ENCODE assay signal across 16 cellular contexts in genomic region chr18:79516441-79516931, GRCh38.
A peak's percentile ranks its signal among the peaks of the same experiment; 100 is the strongest.
DNase-seq lines count a peak whose midpoint lies in the region; ATAC-seq and TF ChIP-seq lines count a peak whose summit lies in the region.
"Had no signal": no experiment of that assay in that cellular context is flagged by ENCODE, and none has a peak within 500 bp of the region (broad histone marks: within the 10 kb centered on the region; RNA-seq: fewer than 3 reads in every experiment).

No MANE protein-coding gene starts in this region.

- CTCF ChIA-PET in CD4-positive, alpha-beta memory T cell (lab: Charles Lee; ENCODE audit: partially characterized antibody): interaction anchor here (1.1 to 2.0 kb wide), 9 partner anchors 9 to 137 kb away, joined by 3 to 9 read pairs (median 5); partner anchors contain the start of gene NFATC1

- peak overlapping the region; percentile 45 for H3K27ac ChIP-seq in CD4-positive, alpha-beta memory T cell (ENCODE audit: low read depth, low read length)
- no peak overlapping the region for H3K27ac ChIP-seq in parathyroid adenoma
- H3K27ac ChIP-seq: epithelial cell of prostate had no signal

- H3K36me3 Mint-ChIP-seq in CD4-positive, alpha-beta memory T cell: peaks cover 4 to 10% of the 10 kb centered on the region in 2 donors
- H3K36me3 Mint-ChIP-seq in activated naive CD8-positive, alpha-beta T cell treated with anti-CD3 and anti-CD28 coated beads, Interleukin-2, amount 10 ng/mL, durations not matched to agents 7 days and 5 days: peaks cover 7% of the 10 kb centered on the region

- H3K9me3 ChIP-seq in CD4-positive, alpha-beta memory T cell (ENCODE audit: control insufficient read depth in 1 of 2, low read length in 2 of 2): no peaks in the 10 kb centered on the region
- no peaks in the 10 kb centered on the region for H3K9me3 ChIP-seq in parathyroid adenoma (ENCODE audit: control insufficient read depth, low read length)
- H3K9me3 ChIP-seq: heart left ventricle had no signal

- TF ChIP-seq CTCF in parathyroid adenoma (IDR thresholded peaks at IDR 0.05): no peak

- H3K4me1 Mint-ChIP-seq in CD4-positive, alpha-beta memory T cell: peaks cover 40 to 67% (median 51%) of the 10 kb centered on the region in 4 donors
- peaks cover 35% of the 10 kb centered on the region for H3K4me1 Mint-ChIP-seq in activated naive CD8-positive, alpha-beta T cell treated with anti-CD3 and anti-CD28 coated beads, Interleukin-2, amount 10 ng/mL, durations not matched to agents 7 days and 5 days

- POLR2A ChIA-PET in CD4-positive, alpha-beta memory T cell (lab: Charles Lee; ENCODE audit: partially characterized antibody): interaction anchor here (0.7 to 5.9 kb wide), 7 partner anchors 9 to 124 kb away, joined by 3 to 44 read pairs (median 4); no protein-coding TSS in a partner anchor
- POLR2A ChIA-PET in activated naive CD8-positive, alpha-beta T cell treated with anti-CD3 and anti-CD28 coated beads, Interleukin-2, amount 10 ng/mL, durations not matched to agents 7 days and 5 days (lab: Charles Lee): no interaction called here

- ATAC-seq in activated naive CD8-positive, alpha-beta T cell treated with anti-CD3 and anti-CD28 coated beads, Interleukin-2, amount 10 ng/mL, durations not matched to agents 7 days and 5 days (ENCODE audit: low read depth): peak; percentile 21
- no peak for ATAC-seq in HG03520 (IDR thresholded peaks at IDR 0.05; ENCODE audit: unreplicated experiment)
- ATAC-seq: heart left ventricle had no signal

- peaks cover 57% of the 10 kb centered on the region for H3K4me1 ChIP-seq in CD4-positive, alpha-beta memory T cell (ENCODE audit: insufficient read depth, low read length)
- no peaks in the 10 kb centered on the region for H3K4me1 ChIP-seq in parathyroid adenoma

- peak overlapping the region; percentile 54 for H3K4me2 ChIP-seq in parathyroid adenoma (ENCODE audit: low read length)

- peak; percentile 59 to 72 (median 62) for DNase-seq in CD4-positive, alpha-beta memory T cell
- peak; percentile 29 for DNase-seq in activated CD4-positive, CD25-positive, alpha-beta regulatory T cell treated with anti-CD3 and anti-CD28 coated beads, Interleukin-2, amount 50 U/mL, for 72 hours
- no peak for DNase-seq in activated naive CD8-positive, alpha-beta T cell treated with anti-CD3 and anti-CD28 coated beads, Interleukin-2, amount 10 ng/mL, durations not matched to agents 7 days and 5 days
- DNase-seq in OCI-M2 (lab: John Stamatoyannopoulos, UW; ENCODE audit: unreplicated experiment) (no peak), globus pallidus (ENCODE audit: low spot score) (no peak), T1000 (lab: John Stamatoyannopoulos, UW) (no peak)
- DNase-seq: activated gamma-delta T cell, caudate nucleus, HCEC 1CT, NCI-H1092 treated with DMSO at 0.1 percent for 48 hours, NCI-H446 treated with DMSO at 0.1 percent for 48 hours, occipital lobe had no signal

- H3K79me2 ChIP-seq in parathyroid adenoma: no peaks in the 10 kb centered on the region

- H3K27me3 ChIP-seq in CD4-positive, alpha-beta memory T cell (ENCODE audit: insufficient read depth, low read length): no peaks in the 10 kb centered on the region
- H3K27me3 ChIP-seq in parathyroid adenoma (ENCODE audit: control insufficient read depth, insufficient read depth, low read length): no peaks in the 10 kb centered on the region
- H3K27me3 ChIP-seq: heart left ventricle had no signal

- H3K36me3 ChIP-seq in CD4-positive, alpha-beta memory T cell (ENCODE audit: insufficient read depth, low read length): peaks cover 4% of the 10 kb centered on the region
- no peaks in the 10 kb centered on the region for H3K36me3 ChIP-seq in parathyroid adenoma (ENCODE audit: control insufficient read depth, insufficient read depth, low read length)

- H3K9ac ChIP-seq in parathyroid adenoma: no peak overlapping the region

- no peaks in the 10 kb centered on the region for H3K27me3 Mint-ChIP-seq in CD4-positive, alpha-beta memory T cell
- no peaks in the 10 kb centered on the region for H3K27me3 Mint-ChIP-seq in activated naive CD8-positive, alpha-beta T cell treated with anti-CD3 and anti-CD28 coated beads, Interleukin-2, amount 10 ng/mL, durations not matched to agents 7 days and 5 days

- intact Hi-C loops in CD4-positive, alpha-beta memory T cell (cut with micrococcal nuclease): no loop called here

- no peaks in the 10 kb centered on the region for H3K9me3 Mint-ChIP-seq in CD4-positive, alpha-beta memory T cell
- no peaks in the 10 kb centered on the region for H3K9me3 Mint-ChIP-seq in activated naive CD8-positive, alpha-beta T cell treated with anti-CD3 and anti-CD28 coated beads, Interleukin-2, amount 10 ng/mL, durations not matched to agents 7 days and 5 days

- peak overlapping the region; percentile 64 to 84 (median 80) for H3K4me3 Mint-ChIP-seq in CD4-positive, alpha-beta memory T cell
- peak overlapping the region; percentile 69 for H3K4me3 Mint-ChIP-seq in activated naive CD8-positive, alpha-beta T cell treated with anti-CD3 and anti-CD28 coated beads, Interleukin-2, amount 10 ng/mL, durations not matched to agents 7 days and 5 days

- no peak overlapping the region for H3K4me3 ChIP-seq in CD4-positive, alpha-beta memory T cell (ENCODE audit: low read length in 2 of 2)
- H3K4me3 ChIP-seq in parathyroid adenoma (ENCODE audit: low read depth, low read length): no peak overlapping the region
- H3K4me3 ChIP-seq: heart left ventricle had no signal

- H3K27ac Mint-ChIP-seq in CD4-positive, alpha-beta memory T cell: peak overlapping the region; percentile 89 to 99 (median 95)
- H3K27ac Mint-ChIP-seq in activated naive CD8-positive, alpha-beta T cell treated with anti-CD3 and anti-CD28 coated beads, Interleukin-2, amount 10 ng/mL, durations not matched to agents 7 days and 5 days: peak overlapping the region; percentile 87

- H2AFZ ChIP-seq in parathyroid adenoma: no peak overlapping the region

Comparison
In these comparisons a context has a peak if more than half of its experiments do, and no peak if none do; other contexts are left out.
1. DNase-seq: peak in CD4-positive, alpha-beta memory T cell (5 of 5) and activated CD4-positive, CD25-positive, alpha-beta regulatory T cell treated with anti-CD3 and anti-CD28 coated beads, Interleukin-2, amount 50 U/mL, for 72 hours (single experiment); none in activated naive CD8-positive, alpha-beta T cell treated with anti-CD3 and anti-CD28 coated beads, Interleukin-2, amount 10 ng/mL, durations not matched to agents 7 days and 5 days (single experiment), OCI-M2 (single experiment), globus pallidus (single experiment) and T1000 (single experiment).